ENCODE assay signal across 21 cellular contexts in the genomic region with DNA sequence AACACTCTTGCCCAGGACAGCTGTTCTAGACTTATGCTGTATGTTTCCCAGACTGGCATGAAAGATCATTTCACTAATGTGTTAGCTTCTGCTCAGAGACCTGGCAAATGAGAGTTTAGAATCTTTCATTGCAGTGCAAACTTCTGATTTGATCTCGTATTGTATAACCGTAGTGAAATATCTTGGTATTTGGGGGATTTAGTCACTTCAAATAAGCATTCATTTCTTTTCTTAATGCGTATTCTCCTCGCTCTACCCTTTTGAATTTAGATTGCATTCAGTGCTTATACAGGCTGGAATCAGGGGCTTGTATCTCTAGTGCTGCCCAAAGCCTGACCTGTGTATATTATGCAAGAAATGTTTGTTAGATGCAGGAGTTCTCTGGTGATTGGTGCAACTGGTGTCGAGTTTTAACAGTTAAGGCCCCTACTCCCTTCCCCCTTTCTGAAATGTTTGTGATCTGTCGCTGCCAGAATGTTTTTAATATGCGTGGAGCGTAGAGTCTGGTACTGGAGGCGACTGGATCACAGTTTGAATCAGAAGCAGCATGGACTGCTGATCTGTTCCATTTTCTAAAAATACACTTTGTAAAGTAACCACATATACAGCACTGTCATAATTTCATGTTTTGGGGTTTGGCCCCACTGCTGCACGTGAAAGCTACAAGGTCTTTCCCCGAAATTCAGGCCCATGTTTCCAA.
DNase-seq lines count a peak whose midpoint lies in the region; ATAC-seq, FAIRE-seq and TF ChIP-seq lines count a peak whose summit lies in the region.
"Had no signal": no experiment of that assay in that cellular context is flagged by ENCODE, and none has a peak within 500 bp of the region (broad histone marks: within the 10 kb centered on the region; RNA-seq: fewer than 3 reads in every experiment).

No MANE protein-coding gene starts in this region.

- H3K4me2 ChIP-seq in neural progenitor cell, result no peak overlapping the region

- H3K9me3 Mint-ChIP-seq in CD4-positive, CD25-positive, alpha-beta regulatory T cell, result peaks cover 0 to 14% (median 1%) of the 10 kb centered on the region in 7 donors
- H3K9me3 Mint-ChIP-seq in IgD-negative memory B cell (peaks cover 0 to 2% (median 0%) of the 10 kb centered on the region in 3 donors), neural progenitor cell (no peaks in the 10 kb centered on the region)
- H3K9me3 Mint-ChIP-seq in dendritic cell treated with granulocyte-macrophage colony-stimulating factor and Interleukin-4, amounts not matched to agents 40 ng/mL and 50 ng/mL, for 4 days, result no peaks in the 10 kb centered on the region
- H3K9me3 Mint-ChIP-seq: mesothelial cell of epicardium had no signal

- H3K36me3 Mint-ChIP-seq in CD4-positive, CD25-positive, alpha-beta regulatory T cell, result peaks cover 4% of the 10 kb centered on the region
- H3K36me3 Mint-ChIP-seq in IgD-negative memory B cell, result no peaks in the 10 kb centered on the region
- H3K36me3 Mint-ChIP-seq in dendritic cell treated with granulocyte-macrophage colony-stimulating factor and Interleukin-4, amounts not matched to agents 40 ng/mL and 50 ng/mL, for 4 days (ENCODE audit: low read depth), result peaks cover 83% of the 10 kb centered on the region
- peaks cover 2% of the 10 kb centered on the region for H3K36me3 Mint-ChIP-seq in neural progenitor cell

- no peaks in the 10 kb centered on the region for H4K20me1 ChIP-seq in neural progenitor cell (ENCODE audit: low read depth)

- no peak for ATAC-seq in CD4-positive, CD25-positive, alpha-beta regulatory T cell (ENCODE audit: low read depth in 2 of 2)
- ATAC-seq in GM18517 (IDR thresholded peaks at IDR 0.05; ENCODE audit: unreplicated experiment), result no peak
- ATAC-seq: activated T-cell treated with anti-CD3 and anti-CD28 coated beads, Interleukin-2, amount 50 U/mL, for 4 hours had no signal

- H2AFZ ChIP-seq in neural progenitor cell (replicated peaks), result no peak overlapping the region

- no peaks in the 10 kb centered on the region for H3F3A ChIP-seq in neural progenitor cell (ENCODE audit: low read depth)

- no peak for FAIRE-seq in GM12891 (lab: Jason Lieb, UNC)
- FAIRE-seq: frontal cortex had no signal

- H3K27me3 ChIP-seq in CD4-positive, CD25-positive, alpha-beta regulatory T cell (ENCODE audit: control insufficient read depth, insufficient read depth, low read length), result no peaks in the 10 kb centered on the region
- H3K27me3 ChIP-seq in neural progenitor cell, result no peaks in the 10 kb centered on the region
- H3K27me3 ChIP-seq: thyroid gland had no signal

- TF ChIP-seq CTCF in neural progenitor cell (IDR thresholded peaks at IDR 0.05), result no peak

- H3K36me3 ChIP-seq in CD4-positive, CD25-positive, alpha-beta regulatory T cell (ENCODE audit: control insufficient read depth, insufficient read depth, low read length), result no peaks in the 10 kb centered on the region
- H3K36me3 ChIP-seq in neural progenitor cell, result no peaks in the 10 kb centered on the region
- H3K36me3 ChIP-seq: thyroid gland had no signal

- H3K4me1 ChIP-seq in CD4-positive, CD25-positive, alpha-beta regulatory T cell (ENCODE audit: control insufficient read depth, insufficient read depth, low read length, poor library complexity, severe bottlenecking), result peaks cover 51% of the 10 kb centered on the region
- H3K4me1 ChIP-seq in neural progenitor cell, result no peaks in the 10 kb centered on the region

- H3K27me3 Mint-ChIP-seq in CD4-positive, CD25-positive, alpha-beta regulatory T cell, result no peaks in the 10 kb centered on the region
- H3K27me3 Mint-ChIP-seq in IgD-negative memory B cell, result peaks cover 14% of the 10 kb centered on the region
- H3K27me3 Mint-ChIP-seq in dendritic cell treated with granulocyte-macrophage colony-stimulating factor and Interleukin-4, amounts not matched to agents 40 ng/mL and 50 ng/mL, for 4 days, result no peaks in the 10 kb centered on the region
- H3K27me3 Mint-ChIP-seq in neural progenitor cell (ENCODE audit: insufficient read depth, low read depth), result peaks cover 2% of the 10 kb centered on the region

- peaks cover 37 to 92% (median 71%) of the 10 kb centered on the region in 4 donors for H3K4me1 Mint-ChIP-seq in CD4-positive, CD25-positive, alpha-beta regulatory T cell
- peaks cover 19 to 37% (median 32%) of the 10 kb centered on the region in 3 donors for H3K4me1 Mint-ChIP-seq in IgD-negative memory B cell
- peaks cover 82% of the 10 kb centered on the region for H3K4me1 Mint-ChIP-seq in dendritic cell treated with granulocyte-macrophage colony-stimulating factor and Interleukin-4, amounts not matched to agents 40 ng/mL and 50 ng/mL, for 4 days (ENCODE audit: low read depth)
- H3K4me1 Mint-ChIP-seq in neural progenitor cell, result peaks cover 31% of the 10 kb centered on the region

- DNase-seq in CD4-positive, CD25-positive, alpha-beta regulatory T cell, result no peak
- DNase-seq in midbrain (lab: John Stamatoyannopoulos, UW), result peak; percentile 50
- no peak for DNase-seq in central memory CD4-positive, alpha-beta T cell
- no peak for DNase-seq in neural progenitor cell (ENCODE audit: low spot score)
- no peak for DNase-seq in GM12891 (ENCODE audit: insufficient read length, low spot score)
- DNase-seq: activated CD4-positive, alpha-beta T cell treated with anti-CD3 and anti-CD28 coated beads, Interleukin-2, amount 50 U/mL, for 4 hours; activated T-cell treated with anti-CD3 and anti-CD28 coated beads, Interleukin-2, amount 50 U/mL, for 4 hours; DMS 273 treated with DMSO at 0.1 percent for 48 hours; IMR-90; NCI-H2029 treated with DMSO at 0.1 percent for 48 hours; NCI-H510A treated with DMSO at 0.1 percent for 48 hours; occipital lobe; stimulated activated CD4-positive, alpha-beta T cell treated with anti-CD3 and anti-CD28 coated beads, Interleukin-4, amount 100 ng/mL, for 24 hours; stimulated activated CD8-positive, alpha-beta memory T cell treated with anti-CD3 and anti-CD28 coated beads, Interleukin-4, amount 100 ng/mL, for 48 hours; thyroid gland had no signal

- peak overlapping the region in 2 of 4 donors; percentile 14 to 24 for H3K4me3 Mint-ChIP-seq in CD4-positive, CD25-positive, alpha-beta regulatory T cell
- H3K4me3 Mint-ChIP-seq in IgD-negative memory B cell, result peak overlapping the region in 2 of 4 donors; percentile 10 to 65
- H3K4me3 Mint-ChIP-seq in dendritic cell treated with granulocyte-macrophage colony-stimulating factor and Interleukin-4, amounts not matched to agents 40 ng/mL and 50 ng/mL, for 4 days, result no peak overlapping the region
- H3K4me3 Mint-ChIP-seq in neural progenitor cell, result no peak overlapping the region
- H3K4me3 Mint-ChIP-seq: activated T-cell treated with anti-CD3 and anti-CD28 coated beads, Interleukin-2, amount 50 U/mL, for 4 hours; mesothelial cell of epicardium had no signal

- TF ChIP-seq POLR2A in GM12891 (IDR thresholded peaks at IDR 0.05; ENCODE audit: low read depth, low read length), result no peak

- H3K4me3 ChIP-seq in CD4-positive, CD25-positive, alpha-beta regulatory T cell (ENCODE audit: low read depth, low read length), result no peak overlapping the region
- H3K4me3 ChIP-seq in neural progenitor cell, result no peak overlapping the region
- H3K4me3 ChIP-seq: skin epidermis, thyroid gland had no signal

- H3K9me3 ChIP-seq in CD4-positive, CD25-positive, alpha-beta regulatory T cell (ENCODE audit: control insufficient read depth in 2 of 2, low read length in 2 of 2), result peaks cover 0 to 2% of the 10 kb centered on the region in 2 experiments
- H3K9me3 ChIP-seq in neural progenitor cell (ENCODE audit: low read depth), result no peaks in the 10 kb centered on the region
- H3K9me3 ChIP-seq: thyroid gland had no signal

- no peak overlapping the region for H3K27ac ChIP-seq in CD4-positive, CD25-positive, alpha-beta regulatory T cell (ENCODE audit: insufficient read depth, low read length, poor library complexity, severe bottlenecking)
- no peak overlapping the region for H3K27ac ChIP-seq in neural progenitor cell
- H3K27ac ChIP-seq: thyroid gland had no signal

- peak overlapping the region; percentile 79 to 97 (median 87) for H3K27ac Mint-ChIP-seq in CD4-positive, CD25-positive, alpha-beta regulatory T cell
- peak overlapping the region; percentile 4 to 20 (median 12) for H3K27ac Mint-ChIP-seq in IgD-negative memory B cell
- H3K27ac Mint-ChIP-seq in dendritic cell treated with granulocyte-macrophage colony-stimulating factor and Interleukin-4, amounts not matched to agents 40 ng/mL and 50 ng/mL, for 4 days, result peak overlapping the region; percentile 32
- no peak overlapping the region for H3K27ac Mint-ChIP-seq in neural progenitor cell
- H3K27ac Mint-ChIP-seq: mesothelial cell of epicardium had no signal

- intact Hi-C loops in dendritic cell treated with granulocyte-macrophage colony-stimulating factor and Interleukin-4, amounts not matched to agents 40 ng/mL and 50 ng/mL, for 4 days (cut with micrococcal nuclease), result no loop called here

- no peak overlapping the region for H3K9ac ChIP-seq in neural progenitor cell

- no peaks in the 10 kb centered on the region for H3K79me2 ChIP-seq in neural progenitor cell (ENCODE audit: low read depth)

TF ChIP-seq in GM12891, 5 proteins besides CTCF, POLR2A, EP300 and RAD21:
- TF ChIP-seq POLR2AphosphoS5 (IDR thresholded peaks at IDR 0.05; ENCODE audit: low read depth, low read length) (no peak), POU2F2 (IDR thresholded peaks at IDR 0.05; ENCODE audit: low read depth, low read length) (no peak), TAF1 (IDR thresholded peaks at IDR 0.05; ENCODE audit: low read depth, low read length) (no peak), PAX5 (IDR thresholded peaks at IDR 0.05; ENCODE audit: insufficient read depth, low read length, severe bottlenecking) (no peak), SPI1 (IDR thresholded peaks at IDR 0.05; ENCODE audit: low read depth, low read length) (no peak)
